8 cellular contexts compared by ENCODE assay signal in genomic region chr2:177212106-177212894, GRCh38. TPM values are rescaled to one million over a fixed set of nuclear protein-coding genes. Genes with fewer than 3 reads are reported as not detected.
DNase-seq lines count a peak whose midpoint lies in the region; ATAC-seq, FAIRE-seq and TF ChIP-seq lines count a peak whose summit lies in the region.

HNRNPA3 (plus strand) TSS chr2:177212794; CDS start chr2:177212800, 6 bp downstream.

- peak; percentile 29; the same call in 1 of the 2 replicates for TF ChIP-seq CTCF in BJ (IDR thresholded peaks at IDR 0.05; ENCODE audit: insufficient read depth, low read depth, low read length)

- DNase-seq in BJ (ENCODE audit: low read depth) (peak; percentile 95), GM19239 (ENCODE audit: insufficient read length, low spot score) (peak; percentile 80), NCI-H524 treated with DMSO at 0.1 percent for 48 hours (lab: John Stamatoyannopoulos, UW) (peak; percentile 76), kidney glomerular epithelial cell (lab: John Stamatoyannopoulos, UW) (peak; percentile 98)
- peak; percentile 99 to 100 for DNase-seq in activated CD4-positive, alpha-beta T cell treated with anti-CD3 and anti-CD28 coated beads for 4 hours
- DNase-seq in stimulated activated CD4-positive, alpha-beta T cell treated with anti-CD3 and anti-CD28 coated beads, Interleukin-1b, Interleukin-23, amount 100 ng/mL, for 1 hour (ENCODE audit: low read depth in 2 of 2) = peak; percentile 98 to 99

- FAIRE-seq in GM19239 (lab: Jason Lieb, UNC) = peak; percentile 96

- H3K27ac ChIP-seq in cingulate gyrus (ENCODE audit: low read depth, low read length) = peak within 1 kb of the TSS; percentile 95

- H3K4me3 ChIP-seq in BJ (ENCODE audit: low read depth, low read length) = peak within 1 kb of the TSS; percentile 84

- CTCF ChIA-PET in BJ (lab: Yijun Ruan, JAX) = interaction anchor here (1.2 to 1.6 kb wide), 2 partner anchors 18 to 48 kb away, joined by 3 to 10 read pairs; no protein-coding TSS in a partner anchor

- peak; percentile 83 for ATAC-seq in HG03457 (IDR thresholded peaks at IDR 0.05; ENCODE audit: unreplicated experiment)

- no peaks in the 10 kb centered on the region for H3K27me3 ChIP-seq in BJ (ENCODE audit: control insufficient read depth, insufficient read depth, low read length)

- peaks cover 1% of the 10 kb centered on the region for H3K36me3 ChIP-seq in BJ (ENCODE audit: control insufficient read depth, insufficient read depth, low read length)

- POLR2A ChIA-PET in BJ (lab: Charles Lee) = interaction anchor here (0.6 to 1.2 kb wide), 6 partner anchors 39 to 125 kb away, joined by 3 to 4 read pairs (median 3); no protein-coding TSS in a partner anchor

RNA-seq across cellular contexts. Expression of gene HNRNPA3, which starts in this region (rescaled TPM):
- 31.8 and 74.9 TPM in 2 replicates for polyA plus RNA-seq in BJ (2011; rRNA removed)
- polyA minus RNA-seq in BJ (2011; rRNA and poly(A)+ RNA removed) = 7.3 and 21.1 TPM in 2 replicates

Comparison
In these comparisons a context has a peak if more than half of its experiments do, and no peak if none do; other contexts are left out.
1. Peak in every context shown above with its lines: DNase-seq, ATAC-seq, H3K4me3 ChIP-seq and H3K27ac ChIP-seq.